8 cellular contexts compared by ENCODE assay signal in genomic region chrX:13653022-13653693, GRCh38. TPM values are rescaled to one million over a fixed set of nuclear protein-coding genes. Genes with fewer than 3 reads are reported as not detected.
DNase-seq lines count a peak whose midpoint lies in the region; ATAC-seq and TF ChIP-seq lines count a peak whose summit lies in the region.

Gene TCEANC, plus strand, starts transcription at chrX:13653141. Its CDS starts 9,368 bp downstream, at chrX:13662509.

- DNase-seq in GM13977 (ENCODE audit: low spot score) (peak; percentile 89), NCI-H1436 treated with DMSO at 0.1 percent for 48 hours (lab: John Stamatoyannopoulos, UW) (peak; percentile 77), T-helper 1 cell (peak; percentile 86 to 97 (median 88)), amniotic stem cell (lab: John Stamatoyannopoulos, UW) (peak; percentile 88), heart right ventricle (peak; percentile 93 to 94), pons (ENCODE audit: low spot score) (peak; percentile 41), type B pancreatic cell (ENCODE audit: extremely low spot score, unreplicated experiment) (peak; percentile 92)

- peaks cover 7% of the 10 kb centered on the region for H3K9me3 Mint-ChIP-seq in type B pancreatic cell

- TF ChIP-seq CTCF in GM13977 (IDR thresholded peaks at IDR 0.05; ENCODE audit: extremely low read depth, insufficient read depth, missing control alignments) (no peak), heart right ventricle (IDR thresholded peaks at IDR 0.05) (no peak), type B pancreatic cell (conservative IDR thresholded peaks at IDR 0.05) (no peak)

- peaks cover 0 to 35% (median 0%) of the 10 kb centered on the region in 7 donors for H3K27me3 ChIP-seq in heart right ventricle

- H3K36me3 ChIP-seq in heart right ventricle: peaks cover 0 to 18% (median 0%) of the 10 kb centered on the region in 9 donors

- H3K36me3 Mint-ChIP-seq in type B pancreatic cell: no peaks in the 10 kb centered on the region

- ATAC-seq in HG02852 (IDR thresholded peaks at IDR 0.05; ENCODE audit: unreplicated experiment): peak; percentile 96
- ATAC-seq in heart right ventricle: peak; percentile 99 to 100 (median 100)

- intact Hi-C loops in heart right ventricle (cut with DNase I): loop anchor here in 4 of 10 donors (5.0 to 10.0 kb wide), 3 partner anchors 79 to 372 kb away; partner anchors contain the start of genes OFD1 (in 2 of the 4), TRAPPC2 (in 2 of the 4) and GEMIN8 (in 1 of the 4)

- 1% methylated on average over 37 to 46 of the region's 46 CpGs for WGBS in heart right ventricle, 2 donors

- in situ Hi-C loops in GM13977 (cut with MboI; ENCODE audit: low pct_unique_long_range_greater_than_20kb, low sequenced_read_pairs, unreplicated experiment): loop anchor here (10.0 kb wide), 1 partner anchor 148 kb away; no protein-coding TSS in a partner anchor

- H3K27ac Mint-ChIP-seq in type B pancreatic cell: peak within 1 kb of the TSS; percentile 94

- H3K9me3 ChIP-seq in heart right ventricle: no peaks in the 10 kb centered on the region

- H3K27me3 Mint-ChIP-seq in type B pancreatic cell: no peaks in the 10 kb centered on the region

- peaks cover 2% of the 10 kb centered on the region for H3K4me1 Mint-ChIP-seq in type B pancreatic cell (ENCODE audit: unreplicated experiment)

- H3K4me1 ChIP-seq in heart right ventricle: peaks cover 0 to 26% (median 12%) of the 10 kb centered on the region in 9 donors

- H3K4me3 Mint-ChIP-seq in type B pancreatic cell: peak within 1 kb of the TSS; percentile 89

- peak within 1 kb of the TSS; percentile 87 to 96 (median 94) for H3K27ac ChIP-seq in heart right ventricle

- peak within 1 kb of the TSS; percentile 43 to 73 (median 66) for H3K4me3 ChIP-seq in heart right ventricle

RNA-seq across cellular contexts. Expression of gene TCEANC, which starts in this region (rescaled TPM):
- total RNA-seq in heart right ventricle (1 to 10 TPM; 3.3 to 7.2 (median 4.6) TPM), type B pancreatic cell (ENCODE audit: low replicate concordance) (2.7 and 4.6 TPM in 2 replicates)
- 1 to 10 TPM in 1 of 2 donors, under 1 TPM in 1; 0.59 to 3.1 TPM for polyA plus RNA-seq in heart right ventricle

Comparison
In these comparisons a context has a peak if more than half of its experiments do, and no peak if none do; other contexts are left out.
1. Peak in every context shown above with its lines: DNase-seq, ATAC-seq, H3K4me3 ChIP-seq and H3K27ac ChIP-seq.
2. DNase-seq: peak in every context shown above with its lines; median percentile 94 in heart right ventricle; 92 in type B pancreatic cell; 89 in GM13977; 88 in T-helper 1 cell; 88 in amniotic stem cell; 77 in NCI-H1436 treated with DMSO at 0.1 percent for 48 hours; 41 in pons.